Comparison of ENCODE assay signal across 1 cellular context in the genomic region with DNA sequence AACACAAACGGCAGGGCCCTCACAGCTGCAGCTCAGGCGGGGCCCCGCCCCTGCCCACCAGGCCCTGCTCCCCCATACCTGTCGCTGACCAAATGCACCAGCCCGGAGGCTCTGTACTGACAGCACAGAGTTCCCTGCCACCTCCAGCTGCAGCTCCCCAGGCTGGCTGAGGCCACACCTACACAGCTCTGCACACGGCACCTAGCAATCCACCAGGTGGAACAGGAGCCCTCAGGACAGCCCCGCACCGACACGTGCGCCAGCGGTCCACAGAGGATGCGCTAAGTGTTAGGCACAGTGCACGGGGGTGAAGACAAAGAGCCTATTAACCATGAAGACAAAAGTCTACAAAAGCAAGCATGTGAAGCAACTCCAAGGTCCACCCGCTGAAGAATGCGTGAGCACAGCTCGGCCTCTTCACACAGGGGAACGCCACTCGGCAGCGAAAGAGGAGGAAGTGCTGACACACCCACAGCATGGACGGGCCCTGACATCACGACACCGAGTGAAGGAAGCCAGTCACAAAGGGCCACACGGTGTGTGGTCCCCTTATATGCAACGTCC.
TF ChIP-seq lines count a peak whose summit lies in the region.

No MANE protein-coding gene starts in this region.

TF ChIP-seq in HepG2, 621 proteins besides CTCF, POLR2A, EP300 and RAD21 (continued from another document and continues in another):
- TF ChIP-seq, protein P1, sequence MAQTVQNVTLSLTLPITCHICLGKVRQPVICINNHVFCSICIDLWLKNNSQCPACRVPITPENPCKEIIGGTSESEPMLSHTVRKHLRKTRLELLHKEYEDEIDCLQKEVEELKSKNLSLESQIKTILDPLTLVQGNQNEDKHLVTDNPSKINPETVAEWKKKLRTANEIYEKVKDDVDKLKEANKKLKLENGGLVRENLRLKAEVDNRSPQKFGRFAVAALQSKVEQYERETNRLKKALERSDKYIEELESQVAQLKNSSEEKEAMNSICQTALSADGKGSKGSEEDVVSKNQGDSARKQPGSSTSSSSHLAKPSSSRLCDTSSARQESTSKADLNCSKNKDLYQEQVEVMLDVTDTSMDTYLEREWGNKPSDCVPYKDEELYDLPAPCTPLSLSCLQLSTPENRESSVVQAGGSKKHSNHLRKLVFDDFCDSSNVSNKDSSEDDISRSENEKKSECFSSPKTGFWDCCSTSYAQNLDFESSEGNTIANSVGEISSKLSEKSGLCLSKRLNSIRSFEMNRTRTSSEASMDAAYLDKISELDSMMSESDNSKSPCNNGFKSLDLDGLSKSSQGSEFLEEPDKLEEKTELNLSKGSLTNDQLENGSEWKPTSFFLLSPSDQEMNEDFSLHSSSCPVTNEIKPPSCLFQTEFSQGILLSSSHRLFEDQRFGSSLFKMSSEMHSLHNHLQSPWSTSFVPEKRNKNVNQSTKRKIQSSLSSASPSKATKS (CRISPR knock-in tag; IDR thresholded peaks at IDR 0.05): peak; percentile 44; the same call in 1 of the 2 replicates
- no peak for TF ChIP-seq SYNCRIP (IDR thresholded peaks at IDR 0.05; ENCODE audit: insufficient read depth, low read depth, low read length)
- no peak for TF ChIP-seq ZNF124 (CRISPR knock-in tag; IDR thresholded peaks at IDR 0.05)
- TF ChIP-seq MAFF (IDR thresholded peaks at IDR 0.05; ENCODE audit: low read depth, low read length): no peak; the same call in 1 of the 2 replicates
- TF ChIP-seq ZNF7 (CRISPR knock-in tag; IDR thresholded peaks at IDR 0.05): no peak
- no peak for TF ChIP-seq NR2F1 (CRISPR knock-in tag; IDR thresholded peaks at IDR 0.05)
- TF ChIP-seq ESRRA (CRISPR knock-in tag; IDR thresholded peaks at IDR 0.05; ENCODE audit: low read depth): no peak; the same call in 1 of the 2 replicates
- TF ChIP-seq CBX1 (IDR thresholded peaks at IDR 0.05; ENCODE audit: low read depth): no peak
- TF ChIP-seq, protein P2, sequence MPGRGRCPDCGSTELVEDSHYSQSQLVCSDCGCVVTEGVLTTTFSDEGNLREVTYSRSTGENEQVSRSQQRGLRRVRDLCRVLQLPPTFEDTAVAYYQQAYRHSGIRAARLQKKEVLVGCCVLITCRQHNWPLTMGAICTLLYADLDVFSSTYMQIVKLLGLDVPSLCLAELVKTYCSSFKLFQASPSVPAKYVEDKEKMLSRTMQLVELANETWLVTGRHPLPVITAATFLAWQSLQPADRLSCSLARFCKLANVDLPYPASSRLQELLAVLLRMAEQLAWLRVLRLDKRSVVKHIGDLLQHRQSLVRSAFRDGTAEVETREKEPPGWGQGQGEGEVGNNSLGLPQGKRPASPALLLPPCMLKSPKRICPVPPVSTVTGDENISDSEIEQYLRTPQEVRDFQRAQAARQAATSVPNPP (CRISPR knock-in tag; IDR thresholded peaks at IDR 0.05): 0 out of 2 replicates have a peak, but pooled peaks have one; percentile 50
- no peak for TF ChIP-seq ZNF30 (CRISPR knock-in tag; IDR thresholded peaks at IDR 0.05)
- TF ChIP-seq, protein P3, sequence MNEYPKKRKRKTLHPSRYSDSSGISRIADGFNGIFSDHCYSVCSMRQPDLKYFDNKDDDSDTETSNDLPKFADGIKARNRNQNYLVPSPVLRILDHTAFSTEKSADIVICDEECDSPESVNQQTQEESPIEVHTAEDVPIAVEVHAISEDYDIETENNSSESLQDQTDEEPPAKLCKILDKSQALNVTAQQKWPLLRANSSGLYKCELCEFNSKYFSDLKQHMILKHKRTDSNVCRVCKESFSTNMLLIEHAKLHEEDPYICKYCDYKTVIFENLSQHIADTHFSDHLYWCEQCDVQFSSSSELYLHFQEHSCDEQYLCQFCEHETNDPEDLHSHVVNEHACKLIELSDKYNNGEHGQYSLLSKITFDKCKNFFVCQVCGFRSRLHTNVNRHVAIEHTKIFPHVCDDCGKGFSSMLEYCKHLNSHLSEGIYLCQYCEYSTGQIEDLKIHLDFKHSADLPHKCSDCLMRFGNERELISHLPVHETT (CRISPR knock-in tag; conservative IDR thresholded peaks at IDR 0.05): no peak; the same call in 1 of the 2 replicates
- peak; percentile 90; the same call in 1 of the 2 replicates for TF ChIP-seq ZNF788 (CRISPR knock-in tag; IDR thresholded peaks at IDR 0.05; ENCODE audit: borderline replicate concordance)
- TF ChIP-seq ARNT2 (CRISPR knock-in tag; IDR thresholded peaks at IDR 0.05; ENCODE audit: low read depth): peak; percentile 71
- no peak; the same call in 1 of the 2 replicates for TF ChIP-seq CSRNP2 (CRISPR knock-in tag; conservative IDR thresholded peaks at IDR 0.05; ENCODE audit: low read depth)
- no peak for TF ChIP-seq CREBL2 (CRISPR knock-in tag; IDR thresholded peaks at IDR 0.05; ENCODE audit: borderline replicate concordance)
- TF ChIP-seq MYC (CRISPR knock-in tag; IDR thresholded peaks at IDR 0.05; ENCODE audit: borderline replicate concordance): peak; percentile 98
- TF ChIP-seq KLF11 (CRISPR knock-in tag; IDR thresholded peaks at IDR 0.05): no peak
- peak; percentile 23; the same call in 1 of the 2 replicates for TF ChIP-seq PITX1 (CRISPR knock-in tag; IDR thresholded peaks at IDR 0.05)
- 0 out of 2 replicates have a peak, but pooled peaks have one; percentile 72 for TF ChIP-seq ZNF891 (CRISPR knock-in tag; IDR thresholded peaks at IDR 0.05)
- no peak for TF ChIP-seq ZNF678 (CRISPR knock-in tag; IDR thresholded peaks at IDR 0.05)
- TF ChIP-seq ZNF674 (CRISPR knock-in tag; IDR thresholded peaks at IDR 0.05; ENCODE audit: low read depth): no peak
- TF ChIP-seq SALL1 (CRISPR knock-in tag; IDR thresholded peaks at IDR 0.05): peak; percentile 92
- no peak; the same call in 1 of the 2 replicates for TF ChIP-seq CHCHD3 (CRISPR knock-in tag; IDR thresholded peaks at IDR 0.05)
- peak; percentile 84; the same call in 1 of the 2 replicates for TF ChIP-seq ZNF761 (CRISPR knock-in tag; conservative IDR thresholded peaks at IDR 0.05)
- peak; percentile 41; the same call in 1 of the 2 replicates for TF ChIP-seq AKAP8 (CRISPR knock-in tag; IDR thresholded peaks at IDR 0.05)
- peak; percentile 82 for TF ChIP-seq HNF4A (CRISPR knock-in tag; IDR thresholded peaks at IDR 0.05)
- TF ChIP-seq, protein P4, sequence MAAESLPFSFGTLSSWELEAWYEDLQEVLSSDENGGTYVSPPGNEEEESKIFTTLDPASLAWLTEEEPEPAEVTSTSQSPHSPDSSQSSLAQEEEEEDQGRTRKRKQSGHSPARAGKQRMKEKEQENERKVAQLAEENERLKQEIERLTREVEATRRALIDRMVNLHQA (CRISPR knock-in tag; IDR thresholded peaks at IDR 0.05): no peak
- TF ChIP-seq ZNF883 (CRISPR knock-in tag; IDR thresholded peaks at IDR 0.05; ENCODE audit: not compliant biosample characterization): no peak
- TF ChIP-seq, protein P5, sequence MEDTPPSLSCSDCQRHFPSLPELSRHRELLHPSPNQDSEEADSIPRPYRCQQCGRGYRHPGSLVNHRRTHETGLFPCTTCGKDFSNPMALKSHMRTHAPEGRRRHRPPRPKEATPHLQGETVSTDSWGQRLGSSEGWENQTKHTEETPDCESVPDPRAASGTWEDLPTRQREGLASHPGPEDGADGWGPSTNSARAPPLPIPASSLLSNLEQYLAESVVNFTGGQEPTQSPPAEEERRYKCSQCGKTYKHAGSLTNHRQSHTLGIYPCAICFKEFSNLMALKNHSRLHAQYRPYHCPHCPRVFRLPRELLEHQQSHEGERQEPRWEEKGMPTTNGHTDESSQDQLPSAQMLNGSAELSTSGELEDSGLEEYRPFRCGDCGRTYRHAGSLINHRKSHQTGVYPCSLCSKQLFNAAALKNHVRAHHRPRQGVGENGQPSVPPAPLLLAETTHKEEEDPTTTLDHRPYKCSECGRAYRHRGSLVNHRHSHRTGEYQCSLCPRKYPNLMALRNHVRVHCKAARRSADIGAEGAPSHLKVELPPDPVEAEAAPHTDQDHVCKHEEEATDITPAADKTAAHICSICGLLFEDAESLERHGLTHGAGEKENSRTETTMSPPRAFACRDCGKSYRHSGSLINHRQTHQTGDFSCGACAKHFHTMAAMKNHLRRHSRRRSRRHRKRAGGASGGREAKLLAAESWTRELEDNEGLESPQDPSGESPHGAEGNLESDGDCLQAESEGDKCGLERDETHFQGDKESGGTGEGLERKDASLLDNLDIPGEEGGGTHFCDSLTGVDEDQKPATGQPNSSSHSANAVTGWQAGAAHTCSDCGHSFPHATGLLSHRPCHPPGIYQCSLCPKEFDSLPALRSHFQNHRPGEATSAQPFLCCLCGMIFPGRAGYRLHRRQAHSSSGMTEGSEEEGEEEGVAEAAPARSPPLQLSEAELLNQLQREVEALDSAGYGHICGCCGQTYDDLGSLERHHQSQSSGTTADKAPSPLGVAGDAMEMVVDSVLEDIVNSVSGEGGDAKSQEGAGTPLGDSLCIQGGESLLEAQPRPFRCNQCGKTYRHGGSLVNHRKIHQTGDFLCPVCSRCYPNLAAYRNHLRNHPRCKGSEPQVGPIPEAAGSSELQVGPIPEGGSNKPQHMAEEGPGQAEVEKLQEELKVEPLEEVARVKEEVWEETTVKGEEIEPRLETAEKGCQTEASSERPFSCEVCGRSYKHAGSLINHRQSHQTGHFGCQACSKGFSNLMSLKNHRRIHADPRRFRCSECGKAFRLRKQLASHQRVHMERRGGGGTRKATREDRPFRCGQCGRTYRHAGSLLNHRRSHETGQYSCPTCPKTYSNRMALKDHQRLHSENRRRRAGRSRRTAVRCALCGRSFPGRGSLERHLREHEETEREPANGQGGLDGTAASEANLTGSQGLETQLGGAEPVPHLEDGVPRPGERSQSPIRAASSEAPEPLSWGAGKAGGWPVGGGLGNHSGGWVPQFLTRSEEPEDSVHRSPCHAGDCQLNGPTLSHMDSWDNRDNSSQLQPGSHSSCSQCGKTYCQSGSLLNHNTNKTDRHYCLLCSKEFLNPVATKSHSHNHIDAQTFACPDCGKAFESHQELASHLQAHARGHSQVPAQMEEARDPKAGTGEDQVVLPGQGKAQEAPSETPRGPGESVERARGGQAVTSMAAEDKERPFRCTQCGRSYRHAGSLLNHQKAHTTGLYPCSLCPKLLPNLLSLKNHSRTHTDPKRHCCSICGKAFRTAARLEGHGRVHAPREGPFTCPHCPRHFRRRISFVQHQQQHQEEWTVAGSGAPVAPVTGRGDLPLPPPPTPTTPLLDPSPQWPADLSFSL (CRISPR knock-in tag; IDR thresholded peaks at IDR 0.05): no peak
- TF ChIP-seq MTA1 (CRISPR knock-in tag; IDR thresholded peaks at IDR 0.05; ENCODE audit: borderline replicate concordance): peak; percentile 99
- TF ChIP-seq ZFP91 (CRISPR knock-in tag; IDR thresholded peaks at IDR 0.05; ENCODE audit: borderline replicate concordance): peak; percentile 86
- peak; percentile 66; the same call in 1 of the 2 replicates for TF ChIP-seq BRD4 (CRISPR knock-in tag; IDR thresholded peaks at IDR 0.05)
- TF ChIP-seq ZNF414 (CRISPR knock-in tag; IDR thresholded peaks at IDR 0.05): no peak
- TF ChIP-seq EEA1 (CRISPR knock-in tag; IDR thresholded peaks at IDR 0.05; ENCODE audit: borderline replicate concordance): no peak
- no peak for TF ChIP-seq ZBTB44 (CRISPR knock-in tag; IDR thresholded peaks at IDR 0.05)
- TF ChIP-seq MLX (CRISPR knock-in tag; IDR thresholded peaks at IDR 0.05): peak; percentile 67
- TF ChIP-seq SIX1 (CRISPR knock-in tag; IDR thresholded peaks at IDR 0.05; ENCODE audit: borderline replicate concordance): no peak
- no peak for TF ChIP-seq ZSCAN12 (CRISPR knock-in tag; IDR thresholded peaks at IDR 0.05)
